In genomic region chr17:79820959-79821330, GRCh38 we compare ENCODE assay signal across 37 cellular contexts. TPM values are rescaled to one million over a fixed set of nuclear protein-coding genes. Genes with fewer than 3 reads are reported as not detected.
"Had no signal": no experiment of that assay in that cellular context is flagged by ENCODE, and none has a peak within 500 bp of the region (broad histone marks: within the 10 kb centered on the region; RNA-seq: fewer than 3 reads in every experiment).

No MANE protein-coding gene starts in this region.

- H3K4me3 Mint-ChIP-seq: activated B cell treated with CpG ODN at 0.5 μM for 24 hours; activated CD4-positive, alpha-beta memory T cell treated with anti-CD3 and anti-CD28 coated beads for 36 hours; activated CD4-positive, alpha-beta T cell treated with anti-CD3 and anti-CD28 coated beads, Interleukin-2, amount 10 ng/mL, durations not matched to agents 24 days and 14 days; activated CD8-positive, alpha-beta T cell treated with anti-CD3 and anti-CD28 coated beads for 36 hours; activated naive CD4-positive, alpha-beta T cell treated with anti-CD3 and anti-CD28 coated beads, Interleukin-2, amount 10 ng/mL, durations not matched to agents 7 days and 5 days; activated naive CD8-positive, alpha-beta T cell treated with anti-CD3 and anti-CD28 coated beads for 36 hours; activated T-cell treated with anti-CD3 and anti-CD28 coated beads, Interleukin-2, amount 50 U/mL, for 4 hours; activated T-cell treated with anti-CD3 and anti-CD28 coated beads, Interleukin-2, amount 50 U/mL, for 72 hours; activated T-helper 1 cell treated with anti-CD3 and anti-CD28 coated beads, Interleukin-12 subunit alpha, Interleukin-12 subunit beta, Interleukin-2, Interleukin-4 antibody, amounts not matched to agents 30 ng/mL and 10 ng/mL and 1 ng/mL, durations not matched to agents 14 hours and 24 hours and 36 hours; activated T-helper 17 cell treated with anti-CD3 and anti-CD28 coated beads, Interleukin-2, amount 50 U/mL, for 72 hours; central memory CD8-positive, alpha-beta T cell; T-helper 1 cell treated with Interleukin-12 subunit alpha and Interleukin-12 subunit beta and Interleukin-4 antibody, amounts not matched to agents 30 μg/mL and 1 μg/mL, for 36 hours; T-helper 2 cell treated with Interferon-gamma antibody and Interleukin-4, amounts not matched to agents 5 μg/mL and 100 μg/mL, for 36 hours had no signal

- H3K36me3 Mint-ChIP-seq: activated CD4-positive, alpha-beta memory T cell treated with anti-CD3 and anti-CD28 coated beads for 36 hours; activated naive CD4-positive, alpha-beta T cell treated with anti-CD3 and anti-CD28 coated beads, Interleukin-2, amount 10 ng/mL, durations not matched to agents 7 days and 5 days; activated naive CD8-positive, alpha-beta T cell treated with anti-CD3 and anti-CD28 coated beads for 36 hours had no signal

- H3K27me3 ChIP-seq: body of pancreas had no signal

- H3K4me1 Mint-ChIP-seq: activated naive CD8-positive, alpha-beta T cell treated with anti-CD3 and anti-CD28 coated beads for 36 hours; activated T-helper 17 cell treated with anti-CD3 and anti-CD28 coated beads, Interleukin-2, amount 50 U/mL, for 72 hours; central memory CD8-positive, alpha-beta T cell had no signal

- H3K27ac Mint-ChIP-seq: activated B cell treated with CpG ODN at 0.5 μM for 24 hours; activated CD4-positive, alpha-beta memory T cell treated with anti-CD3 and anti-CD28 coated beads for 36 hours; activated CD4-positive, alpha-beta T cell treated with anti-CD3 and anti-CD28 coated beads, Interleukin-2, amount 10 ng/mL, durations not matched to agents 24 days and 14 days; activated CD8-positive, alpha-beta T cell treated with anti-CD3 and anti-CD28 coated beads for 36 hours; activated naive CD4-positive, alpha-beta T cell treated with anti-CD3 and anti-CD28 coated beads, Interleukin-2, amount 50 U/mL, for 72 hours; activated naive CD8-positive, alpha-beta T cell treated with anti-CD3 and anti-CD28 coated beads for 36 hours; activated T-cell treated with anti-CD3 and anti-CD28 coated beads, Interleukin-2, amount 50 U/mL, for 72 hours; activated T-helper 1 cell treated with anti-CD3 and anti-CD28 coated beads, Interleukin-12 subunit alpha, Interleukin-12 subunit beta, Interleukin-2, Interleukin-4 antibody, amounts not matched to agents 30 ng/mL and 10 ng/mL and 1 ng/mL, durations not matched to agents 14 hours and 24 hours and 36 hours; activated T-helper 17 cell treated with anti-CD3 and anti-CD28 coated beads, Interleukin-2, amount 50 U/mL, for 72 hours; T-helper 1 cell treated with Interleukin-12 subunit alpha and Interleukin-12 subunit beta and Interleukin-4 antibody, amounts not matched to agents 30 μg/mL and 1 μg/mL, for 36 hours; T-helper 2 cell treated with Interferon-gamma antibody and Interleukin-4, amounts not matched to agents 5 μg/mL and 100 μg/mL, for 36 hours had no signal

- ATAC-seq: activated CD8-positive, alpha-beta T cell treated with anti-CD3 and anti-CD28 coated beads for 36 hours; activated naive CD4-positive, alpha-beta T cell treated with anti-CD3 and anti-CD28 coated beads, Interleukin-2, amount 50 U/mL, for 72 hours; activated T-cell treated with anti-CD3 and anti-CD28 coated beads, Interleukin-2, amount 50 U/mL, for 4 hours; activated T-cell treated with anti-CD3 and anti-CD28 coated beads, Interleukin-2, amount 50 U/mL, for 72 hours; activated T-helper 17 cell treated with anti-CD3 and anti-CD28 coated beads, Interleukin-2, amount 50 U/mL, for 72 hours; body of pancreas had no signal

- H3K4me1 ChIP-seq: breast epithelium had no signal

- H3K27ac ChIP-seq: adrenal gland, body of pancreas, brain microvascular endothelial cell, VCaP had no signal

- H3K9me3 Mint-ChIP-seq: activated B cell treated with CpG ODN at 0.5 μM for 24 hours; activated CD4-positive, alpha-beta memory T cell treated with anti-CD3 and anti-CD28 coated beads for 36 hours; activated CD4-positive, alpha-beta T cell treated with anti-CD3 and anti-CD28 coated beads, Interleukin-2, amount 10 ng/mL, durations not matched to agents 24 days and 14 days; activated CD8-positive, alpha-beta T cell treated with anti-CD3 and anti-CD28 coated beads for 36 hours; activated naive CD4-positive, alpha-beta T cell treated with anti-CD3 and anti-CD28 coated beads, Interleukin-2, amount 10 ng/mL, durations not matched to agents 7 days and 5 days; activated naive CD4-positive, alpha-beta T cell treated with anti-CD3 and anti-CD28 coated beads, Interleukin-2, amount 50 U/mL, for 72 hours; activated naive CD8-positive, alpha-beta T cell treated with anti-CD3 and anti-CD28 coated beads for 36 hours; activated T-cell treated with anti-CD3 and anti-CD28 coated beads, Interleukin-2, amount 50 U/mL, for 4 hours; activated T-cell treated with anti-CD3 and anti-CD28 coated beads, Interleukin-2, amount 50 U/mL, for 72 hours; activated T-helper 1 cell treated with anti-CD3 and anti-CD28 coated beads, Interleukin-12 subunit alpha, Interleukin-12 subunit beta, Interleukin-2, Interleukin-4 antibody, amounts not matched to agents 30 ng/mL and 10 ng/mL and 1 ng/mL, durations not matched to agents 14 hours and 24 hours and 36 hours; activated T-helper 17 cell treated with anti-CD3 and anti-CD28 coated beads, Interleukin-2, amount 50 U/mL, for 72 hours; central memory CD8-positive, alpha-beta T cell; T-helper 1 cell treated with Interleukin-12 subunit alpha and Interleukin-12 subunit beta and Interleukin-4 antibody, amounts not matched to agents 30 μg/mL and 1 μg/mL, for 36 hours; T-helper 2 cell treated with Interferon-gamma antibody and Interleukin-4, amounts not matched to agents 5 μg/mL and 100 μg/mL, for 36 hours had no signal

- H3K9me3 ChIP-seq: adrenal gland, body of pancreas, breast epithelium had no signal

- H3K36me3 ChIP-seq: adrenal gland, brain microvascular endothelial cell, breast epithelium had no signal

- DNase-seq: activated B cell treated with CpG ODN at 0.5 μM for 24 hours; activated CD4-positive, alpha-beta memory T cell treated with anti-CD3 and anti-CD28 coated beads for 36 hours; activated CD4-positive, alpha-beta T cell treated with anti-CD3 and anti-CD28 coated beads for 4 hours; activated CD4-positive, alpha-beta T cell treated with anti-CD3 and anti-CD28 coated beads, Interleukin-2, amount 10 ng/mL, durations not matched to agents 24 days and 14 days; activated CD4-positive, alpha-beta T cell treated with anti-CD3 and anti-CD28 coated beads, Interleukin-2, amount 50 U/mL, for 1 hour; activated CD4-positive, alpha-beta T cell treated with anti-CD3 and anti-CD28 coated beads, Interleukin-2, amount 50 U/mL, for 4 hours; activated CD4-positive, CD25-positive, alpha-beta regulatory T cell treated with anti-CD3 and anti-CD28 coated beads, Interleukin-2, amount 50 U/mL, for 72 hours; activated CD8-positive, alpha-beta memory T cell treated with anti-CD3 and anti-CD28 coated beads, Interleukin-2, amount 50 U/mL, for 4 hours; activated CD8-positive, alpha-beta T cell treated with anti-CD3 and anti-CD28 coated beads for 36 hours; activated effector memory CD4-positive, alpha-beta T cell treated with anti-CD3 and anti-CD28 coated beads, Interleukin-2, amount 50 U/mL, for 16 hours; activated gamma-delta T cell treated with Interleukin-2 at 50 U/mL for 16 hours; activated naive CD4-positive, alpha-beta T cell; activated naive CD4-positive, alpha-beta T cell treated with anti-CD3 and anti-CD28 coated beads, Interleukin-2, amount 10 ng/mL, durations not matched to agents 7 days and 5 days; activated naive CD8-positive, alpha-beta T cell treated with anti-CD3 and anti-CD28 coated beads for 36 hours; activated T-cell treated with anti-CD3 and anti-CD28 coated beads for 4 hours; activated T-cell treated with anti-CD3 and anti-CD28 coated beads, Interleukin-2, amount 50 U/mL, for 1 hour; activated T-cell treated with anti-CD3 and anti-CD28 coated beads, Interleukin-2, amount 50 U/mL, for 4 hours; activated T-cell treated with anti-CD3 and anti-CD28 coated beads, Interleukin-2, amount 50 U/mL, for 72 hours; adrenal gland; amniotic stem cell; aorta; body of pancreas; brain microvascular endothelial cell; caudate nucleus; cerebellar nuclear complex; SW 1271; T-helper 1 cell; T-helper 2 cell; T-helper 9 cell had no signal

- H3K4me3 ChIP-seq: adrenal gland, body of pancreas, breast epithelium had no signal

RNA-seq across cellular contexts. Expression of gene CBX2, which starts 43.0 kb away (rescaled TPM):
- polyA plus RNA-seq: aorta had no signal
